In the genomic region with DNA sequence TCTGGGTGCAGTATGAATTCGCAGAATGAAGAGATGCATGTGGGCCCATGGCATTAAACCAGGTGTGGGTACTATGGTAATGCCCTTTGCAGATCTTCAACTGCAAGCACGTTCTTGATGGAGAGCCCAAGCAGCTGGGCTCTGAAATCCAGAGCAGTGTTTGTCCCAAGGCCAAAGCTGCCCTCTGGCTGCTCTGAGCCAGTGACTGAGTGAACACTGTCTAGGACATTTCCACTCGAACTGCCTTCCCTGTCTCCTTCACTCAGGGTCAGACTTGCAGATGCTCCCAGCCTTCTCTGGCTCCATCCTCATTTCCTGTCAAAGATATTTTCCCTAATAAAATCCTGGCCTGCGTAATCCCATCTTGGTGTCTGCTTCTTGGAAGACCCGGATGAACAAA, we compare ENCODE assay signal across 6 cellular contexts.
"Had no signal": no experiment of that assay in that cellular context is flagged by ENCODE, and none has a peak within 500 bp of the region (broad histone marks: within the 10 kb centered on the region; RNA-seq: fewer than 3 reads in every experiment).

No MANE protein-coding gene starts in this region.

- FAIRE-seq: HTR-8/SVneo, K562 had no signal

- DNase-seq: IMR-90, KBM-7, KG1 had no signal

- ATAC-seq: K562 had no signal

- H3K4me3 ChIP-seq: K562 had no signal

- H3K27ac ChIP-seq: HL-60 had no signal
